Comparison of ENCODE assay signal across 17 cellular contexts in the genomic region with DNA sequence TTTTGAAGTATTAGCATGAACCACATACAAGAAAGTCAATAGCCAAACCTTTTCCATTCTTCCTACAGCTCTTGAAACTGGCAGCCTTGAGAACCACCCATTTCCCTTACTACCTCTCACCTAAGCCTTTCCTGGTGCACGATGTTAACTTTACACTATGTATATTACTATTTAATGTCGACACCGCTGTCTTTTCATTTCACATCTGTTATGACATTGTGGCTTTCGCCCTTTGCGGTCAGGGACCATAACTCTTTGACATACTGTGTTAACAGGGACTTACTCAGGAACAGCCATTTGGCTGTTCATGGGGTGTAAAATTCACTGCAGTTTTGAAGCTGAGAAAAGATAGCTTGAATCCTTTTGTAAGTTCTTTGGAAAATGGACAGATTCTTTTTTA. TPM values are rescaled to one million over a fixed set of nuclear protein-coding genes. Genes with fewer than 3 reads are reported as not detected.
"Had no signal": no experiment of that assay in that cellular context is flagged by ENCODE, and none has a peak within 500 bp of the region (broad histone marks: within the 10 kb centered on the region; RNA-seq: fewer than 3 reads in every experiment).

No MANE protein-coding gene starts in this region.

- H3K27ac Mint-ChIP-seq: activated naive CD8-positive, alpha-beta T cell treated with anti-CD3 and anti-CD28 coated beads, Interleukin-2, amount 50 U/mL, for 24 hours; progenitor cell of endocrine pancreas; T-helper 1 cell treated with Interleukin-12 subunit alpha and Interleukin-12 subunit beta and Interleukin-4 antibody, amounts not matched to agents 30 μg/mL and 1 μg/mL, for 36 hours had no signal

- H3K27me3 Mint-ChIP-seq: activated naive CD8-positive, alpha-beta T cell treated with anti-CD3 and anti-CD28 coated beads, Interleukin-2, amount 50 U/mL, for 24 hours; naive B cell; progenitor cell of endocrine pancreas had no signal

- H3K4me1 ChIP-seq: esophagus muscularis mucosa, suprapubic skin, upper lobe of right lung had no signal

- H3K4me1 Mint-ChIP-seq: activated naive CD8-positive, alpha-beta T cell treated with anti-CD3 and anti-CD28 coated beads, Interleukin-2, amount 50 U/mL, for 24 hours; naive B cell had no signal

- H3K4me3 Mint-ChIP-seq: activated naive CD8-positive, alpha-beta T cell treated with anti-CD3 and anti-CD28 coated beads, Interleukin-2, amount 50 U/mL, for 24 hours; naive B cell; T-helper 1 cell treated with Interleukin-12 subunit alpha and Interleukin-12 subunit beta and Interleukin-4 antibody, amounts not matched to agents 30 μg/mL and 1 μg/mL, for 36 hours had no signal

- H3K9me3 Mint-ChIP-seq: activated naive CD8-positive, alpha-beta T cell treated with anti-CD3 and anti-CD28 coated beads, Interleukin-2, amount 50 U/mL, for 24 hours; naive B cell; T-helper 1 cell treated with Interleukin-12 subunit alpha and Interleukin-12 subunit beta and Interleukin-4 antibody, amounts not matched to agents 30 μg/mL and 1 μg/mL, for 36 hours had no signal

- ATAC-seq: activated naive CD8-positive, alpha-beta T cell treated with anti-CD3 and anti-CD28 coated beads, Interleukin-2, amount 50 U/mL, for 24 hours; sciatic nerve; upper lobe of right lung had no signal

- H3K4me3 ChIP-seq: cardiac muscle cell, esophagus muscularis mucosa, spleen, suprapubic skin, upper lobe of right lung had no signal

- H3K27me3 ChIP-seq: cardiac muscle cell, esophagus muscularis mucosa, spleen, suprapubic skin, upper lobe of right lung had no signal

- H3K27ac ChIP-seq: cardiac muscle cell, esophagus muscularis mucosa, suprapubic skin, upper lobe of right lung had no signal

- H3K36me3 ChIP-seq: cardiac muscle cell, suprapubic skin had no signal

- H3K9me3 ChIP-seq: esophagus muscularis mucosa, spleen, suprapubic skin, upper lobe of right lung had no signal

- DNase-seq: activated CD4-positive, alpha-beta T cell treated with anti-CD3 and anti-CD28 coated beads for 48 hours; activated naive CD8-positive, alpha-beta T cell treated with anti-CD3 and anti-CD28 coated beads, Interleukin-2, amount 50 U/mL, for 24 hours; foreskin fibroblast; head of caudate nucleus; naive B cell; occipital lobe; spleen; stimulated activated CD4-positive, alpha-beta T cell treated with anti-CD3 and anti-CD28 coated beads, Interleukin-1b, Interleukin-23, amount 100 ng/mL, for 48 hours; stimulated activated naive CD4-positive, alpha-beta T cell; upper lobe of right lung had no signal

RNA-seq across cellular contexts. Expression of a gene that starts 21.1 kb away (rescaled TPM):
- total RNA-seq: lung microvascular endothelial cell, progenitor cell of endocrine pancreas, suprapubic skin, upper lobe of right lung had no signal
